Comparison of ENCODE assay signal across 1 cellular context in genomic region chr12:95231190-95231589, GRCh38.
TF ChIP-seq lines count a peak whose summit lies in the region.

No MANE protein-coding gene starts in this region.

TF ChIP-seq in endothelial cell of umbilical vein, 7 proteins besides CTCF, POLR2A, EP300 and RAD21:
- TF ChIP-seq MYC (IDR thresholded peaks at IDR 0.05; ENCODE audit: low read depth, low read length), result no peak
- TF ChIP-seq MAX (IDR thresholded peaks at IDR 0.05; ENCODE audit: insufficient read depth, insufficient read length), result no peak
- TF ChIP-seq POLR2AphosphoS5 (IDR thresholded peaks at IDR 0.05; ENCODE audit: insufficient read depth, low read depth, low read length), result no peak
- no peak for TF ChIP-seq FOS (IDR thresholded peaks at IDR 0.05; ENCODE audit: borderline replicate concordance, insufficient read depth, low read length)
- TF ChIP-seq GATA2 (IDR thresholded peaks at IDR 0.05; ENCODE audit: insufficient read depth, insufficient read length, low read depth, low read length), result no peak
- TF ChIP-seq EZH2 (IDR thresholded peaks at IDR 0.05; ENCODE audit: borderline replicate concordance, low read depth, low read length, severe bottlenecking), result no peak
- no peak for TF ChIP-seq JUN (IDR thresholded peaks at IDR 0.05; ENCODE audit: borderline replicate concordance, insufficient read depth, insufficient read length, low read depth)
